18 cellular contexts compared by ENCODE assay signal in genomic region chr5:34409376-34409775, GRCh38.
DNase-seq lines count a peak whose midpoint lies in the region; ATAC-seq and TF ChIP-seq lines count a peak whose summit lies in the region.
"Had no signal": no experiment of that assay in that cellular context is flagged by ENCODE, and none has a peak within 500 bp of the region (broad histone marks: within the 10 kb centered on the region; RNA-seq: fewer than 3 reads in every experiment).

No MANE protein-coding gene starts in this region.

- H3K4me1 ChIP-seq in endodermal cell (ENCODE audit: control insufficient read depth, insufficient read depth, low read length): peaks cover 3% of the 10 kb centered on the region
- peaks cover 8% of the 10 kb centered on the region in 2 experiments for H3K4me1 ChIP-seq in trophoblast cell (ENCODE audit: control insufficient read depth in 1 of 2, insufficient read depth in 2 of 2, low read length in 2 of 2)
- H3K4me1 ChIP-seq: BLaER1 treated with 17β-estradiol and CSF1 and Interleukin-3, amounts not matched to agents 10 nM and 100 nM had no signal

- H3K27ac Mint-ChIP-seq in endodermal cell: no peak overlapping the region
- H3K27ac Mint-ChIP-seq: CD8-positive, alpha-beta T cell had no signal

- H3K9me3 Mint-ChIP-seq in endodermal cell: peaks cover 39% of the 10 kb centered on the region
- H3K9me3 Mint-ChIP-seq: CD8-positive, alpha-beta T cell had no signal

- H4K12ac ChIP-seq in trophoblast cell (ENCODE audit: low read depth, low read length): no peak overlapping the region

- no peak overlapping the region for H3K23ac ChIP-seq in trophoblast cell (ENCODE audit: low read length)

- H3K27ac ChIP-seq in endodermal cell (ENCODE audit: low read depth, low read length) (no peak overlapping the region), trophoblast cell (ENCODE audit: low read depth, low read length) (no peak overlapping the region)
- H3K27ac ChIP-seq: BLaER1 treated with 17β-estradiol and CSF1 and Interleukin-3, amounts not matched to agents 10 nM and 100 nM; HL-60 had no signal

- peaks cover 5% of the 10 kb centered on the region for H3K36me3 Mint-ChIP-seq in endodermal cell (ENCODE audit: low read depth)
- H3K36me3 Mint-ChIP-seq: CD8-positive, alpha-beta T cell had no signal

- H3K27me3 Mint-ChIP-seq in endodermal cell (ENCODE audit: insufficient read depth): no peaks in the 10 kb centered on the region

- no peak for TF ChIP-seq CTCF in endodermal cell (conservative IDR thresholded peaks at IDR 0.05)

- H3K4me2 ChIP-seq in trophoblast cell (ENCODE audit: low read length): no peak overlapping the region
- H3K4me2 ChIP-seq: BLaER1 treated with 17β-estradiol and CSF1 and Interleukin-3, amounts not matched to agents 10 nM and 100 nM had no signal

- H2AK5ac ChIP-seq in trophoblast cell (ENCODE audit: low read length): peak overlapping the region; percentile 23

- H3K9me3 ChIP-seq in endodermal cell (ENCODE audit: control insufficient read depth, low read length) (peaks cover 55% of the 10 kb centered on the region), trophoblast cell (ENCODE audit: insufficient read depth, low read depth, low read length) (no peaks in the 10 kb centered on the region)
- H3K9me3 ChIP-seq: HAP-1 had no signal

- H3K27me3 ChIP-seq in endodermal cell (ENCODE audit: control insufficient read depth, insufficient read depth, low read length, poor library complexity, severe bottlenecking) (no peaks in the 10 kb centered on the region), trophoblast cell (ENCODE audit: insufficient read depth, low read length) (no peaks in the 10 kb centered on the region)
- H3K27me3 ChIP-seq: BLaER1 treated with 17β-estradiol and CSF1 and Interleukin-3, amounts not matched to agents 10 nM and 100 nM had no signal

- no peaks in the 10 kb centered on the region for H3K36me3 ChIP-seq in endodermal cell (ENCODE audit: control insufficient read depth, insufficient read depth, low read length)
- no peaks in the 10 kb centered on the region for H3K36me3 ChIP-seq in trophoblast cell (ENCODE audit: control insufficient read depth in 1 of 2, insufficient read depth in 2 of 2, low read length in 2 of 2)
- H3K36me3 ChIP-seq: BLaER1 treated with 17β-estradiol and CSF1 and Interleukin-3, amounts not matched to agents 10 nM and 100 nM; HAP-1 had no signal

- no peak for ATAC-seq in Right ventricle myocardium superior (ENCODE audit: poor library complexity)
- ATAC-seq: CD8-positive, alpha-beta T cell had no signal

- no peak overlapping the region for H3K4ac ChIP-seq in trophoblast cell (ENCODE audit: low read depth, low read length)

- H3K9ac ChIP-seq in endodermal cell (ENCODE audit: extremely low read depth, low read length, poor library complexity, severe bottlenecking): no peak overlapping the region
- H3K9ac ChIP-seq in trophoblast cell (ENCODE audit: low read length): no peak overlapping the region
- H3K9ac ChIP-seq: BLaER1 treated with 17β-estradiol and CSF1 and Interleukin-3, amounts not matched to agents 10 nM and 100 nM had no signal

- peak overlapping the region; percentile 35 for H3K18ac ChIP-seq in trophoblast cell (ENCODE audit: low read length)

- H4K8ac ChIP-seq in trophoblast cell (ENCODE audit: low read depth, low read length): peak overlapping the region; percentile 35

- intact Hi-C loops in Right ventricle myocardium superior (cut with DNase I): no loop called here

- H3K14ac ChIP-seq in trophoblast cell (ENCODE audit: low read length): no peak overlapping the region

- peak; percentile 9 for DNase-seq in GM03348 (ENCODE audit: low spot score)
- DNase-seq in NCI-H69 (lab: John Stamatoyannopoulos, UW): peak; percentile 43
- no peak for DNase-seq in endodermal cell
- DNase-seq in trophoblast cell: no peak
- no peak for DNase-seq in activated CD8-positive, alpha-beta memory T cell treated with anti-CD3 and anti-CD28 coated beads, Interleukin-2, amount 50 U/mL, for 4 hours
- DNase-seq in Right ventricle myocardium superior: no peak
- DNase-seq in amygdala (lab: John Stamatoyannopoulos, UW): no peak
- DNase-seq: CD8-positive, alpha-beta T cell; NCI-H1092 treated with DMSO at 0.1 percent for 48 hours; NCI-H1694; NCI-H2081 treated with DMSO at 0.1 percent for 48 hours; NCI-H748 treated with DMSO at 0.1 percent for 48 hours; NK-92 treated with Interleukin-12 subunit alpha and Interleukin-12 subunit beta, amount 100 ng/mL, for 24 hours; RPMI8226; SIG-M5 had no signal

- H2AFZ ChIP-seq in trophoblast cell (ENCODE audit: insufficient read depth, low read length, poor library complexity): no peak overlapping the region

- H3K4me3 ChIP-seq in endodermal cell (ENCODE audit: low read length) (peak overlapping the region; percentile 28), trophoblast cell (ENCODE audit: low read depth, low read length) (no peak overlapping the region)
- H3K4me3 ChIP-seq: BLaER1 treated with 17β-estradiol and CSF1 and Interleukin-3, amounts not matched to agents 10 nM and 100 nM; HAP-1 had no signal

- H3K4me1 Mint-ChIP-seq in endodermal cell: peaks cover 21% of the 10 kb centered on the region

- H3K4me3 Mint-ChIP-seq in endodermal cell: no peak overlapping the region
- H3K4me3 Mint-ChIP-seq: CD8-positive, alpha-beta T cell had no signal

- H3K79me2 ChIP-seq in trophoblast cell (ENCODE audit: control insufficient read depth, insufficient read depth, low read length, poor library complexity): no peaks in the 10 kb centered on the region

- peak overlapping the region; percentile 85 for H2BK12ac ChIP-seq in trophoblast cell (ENCODE audit: low read length)

- H4K91ac ChIP-seq in trophoblast cell (ENCODE audit: low read depth, low read length): peak overlapping the region; percentile 20

- H2BK5ac ChIP-seq in trophoblast cell (ENCODE audit: low read depth, low read length, poor library complexity): no peak overlapping the region

- peaks cover 14% of the 10 kb centered on the region for H3K79me1 ChIP-seq in trophoblast cell (ENCODE audit: low read length)

- peak overlapping the region; percentile 91 for H2BK120ac ChIP-seq in trophoblast cell (ENCODE audit: insufficient read depth, low read length, poor library complexity)

Comparison
In these comparisons a context has a peak if more than half of its experiments do, and no peak if none do; other contexts are left out.
1. DNase-seq: peak in GM03348 (single experiment) and NCI-H69 (single experiment); none in endodermal cell (single experiment), trophoblast cell (0 of 2), activated CD8-positive, alpha-beta memory T cell treated with anti-CD3 and anti-CD28 coated beads, Interleukin-2, amount 50 U/mL, for 4 hours (single experiment), Right ventricle myocardium superior (single experiment) and amygdala (0 of 56).